ENCODE assay signal across 8 cellular contexts in the genomic region with DNA sequence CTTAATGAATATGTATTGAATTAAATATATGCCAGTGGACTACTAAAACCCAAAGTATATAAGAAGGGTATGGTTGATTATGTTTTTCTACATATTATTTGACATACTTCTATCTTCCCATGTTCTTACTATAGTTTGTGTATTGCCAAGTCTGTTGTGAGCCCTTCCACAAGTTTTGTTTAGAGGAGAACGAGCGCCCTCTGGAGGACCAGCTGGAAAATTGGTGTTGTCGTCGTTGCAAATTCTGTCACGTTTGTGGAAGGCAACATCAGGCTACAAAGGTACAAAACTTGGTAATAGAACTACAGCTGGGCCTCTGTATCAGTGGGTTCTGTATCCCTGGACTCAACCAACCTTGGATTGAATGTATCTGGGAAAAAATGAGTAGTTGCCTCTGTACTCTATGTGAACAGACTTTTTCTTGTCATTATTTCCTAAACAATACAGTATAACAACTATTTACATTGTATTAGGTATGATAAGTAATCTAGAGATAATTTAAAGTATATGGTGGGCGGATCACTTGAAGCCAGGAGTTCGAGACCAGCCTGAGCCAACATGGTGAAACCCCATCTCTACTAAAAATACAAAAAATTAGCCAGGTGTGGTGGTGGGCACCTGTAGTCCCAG. TPM values are rescaled to one million over a fixed set of nuclear protein-coding genes. Genes with fewer than 3 reads are reported as not detected.
DNase-seq lines count a peak whose midpoint lies in the region; ATAC-seq, FAIRE-seq and TF ChIP-seq lines count a peak whose summit lies in the region.
"Had no signal": no experiment of that assay in that cellular context is flagged by ENCODE, and none has a peak within 500 bp of the region (broad histone marks: within the 10 kb centered on the region; RNA-seq: fewer than 3 reads in every experiment).

No MANE protein-coding gene starts in this region.

- H3K79me2 ChIP-seq in K562 (ENCODE audit: control insufficient read depth, insufficient read depth, low read length): no peaks in the 10 kb centered on the region

- no peak for TF ChIP-seq POLR2A in K562 (conservative IDR thresholded peaks at IDR 0.05)

- H4K20me1 ChIP-seq in K562 (replicated peaks; ENCODE audit: control insufficient read depth, insufficient read depth, low read length): no peaks in the 10 kb centered on the region

- DNase-seq in GM13977 (ENCODE audit: low spot score): peak; percentile 82
- peak; percentile 44 for DNase-seq in NCI-H2107 (lab: John Stamatoyannopoulos, UW)
- peak; percentile 52 for DNase-seq in UCSD-AML1 (lab: John Stamatoyannopoulos, UW; ENCODE audit: unreplicated experiment)
- DNase-seq in K562 (ENCODE audit: extremely low read depth in 1 of 4, low spot score in 3 of 4): peak; percentile 62 to 82 (median 66)
- DNase-seq in iPS-NIHi11 (ENCODE audit: low spot score): peak; percentile 75
- DNase-seq in stimulated activated CD4-positive, alpha-beta T cell treated with anti-CD3 and anti-CD28 coated beads, Interleukin-15, amount 100 ng/mL, for 1 hour (ENCODE audit: low read depth in 1 of 2, low spot score in 1 of 2): peak; percentile 57 to 65

- no peak for TF ChIP-seq EP300 in K562 (IDR thresholded peaks at IDR 0.05; ENCODE audit: low read length)

- TF ChIP-seq RAD21 in K562 (CRISPR knock-in tag; conservative IDR thresholded peaks at IDR 0.05 in 1 of 2, IDR thresholded peaks at IDR 0.05 in 1 of 2): peak; percentile 81 to 87

- H3K4me1 ChIP-seq in K562 (replicated peaks in 1 of 2; ENCODE audit: control insufficient read depth in 2 of 2, insufficient read depth in 2 of 2, low read length in 2 of 2): no peaks in the 10 kb centered on the region

- ATAC-seq in K562 (peak; percentile 89), GM19463 (IDR thresholded peaks at IDR 0.05; ENCODE audit: unreplicated experiment) (no peak)

- BruUV-seq in K562 (replicated peaks; lab: Mats Ljungman, UMichigan): no TSS peak

- H3K4me3 ChIP-seq in K562: no peak overlapping the region

- no peaks in the 10 kb centered on the region for H3K9me1 ChIP-seq in K562 (ENCODE audit: control insufficient read depth, insufficient read depth, low read length)

- 20% methylated on average over 7 of the region's 7 CpGs for WGBS in K562 (ENCODE audit: insufficient coverage, low coverage, missing lambda C conversion rate)

- in situ Hi-C loops in GM13977 (cut with MboI; ENCODE audit: low pct_unique_long_range_greater_than_20kb, low sequenced_read_pairs, unreplicated experiment): no loop called here
- in situ Hi-C loops in K562 (cut with MboI): no loop called here

- peaks cover 81% of the 10 kb centered on the region for H3K36me3 ChIP-seq in K562 (ENCODE audit: control insufficient read depth, insufficient read depth, low read length)

- H3K27ac ChIP-seq in K562 (ENCODE audit: extremely low read depth, low read depth, low read length): no peak overlapping the region

- H3K27me3 ChIP-seq in K562 (ENCODE audit: control insufficient read depth in 2 of 2, insufficient read depth in 2 of 2, low read length in 2 of 2): no peaks in the 10 kb centered on the region

- H2AFZ ChIP-seq in K562 (ENCODE audit: low read depth, low read length): no peak overlapping the region

- FAIRE-seq in K562 (lab: Jason Lieb, UNC): peak; percentile 95

- CTCF ChIA-PET in K562 (lab: Yijun Ruan, JAX; ENCODE audit: low intra/inter-chr PET ratio): interaction anchor here (0.7 to 2.4 kb wide), 9 partner anchors 13 to 681 kb away, joined by 3 to 15 read pairs (median 4); no protein-coding TSS in a partner anchor

- intact Hi-C loops in K562 (cut with micrococcal nuclease): loop anchor here (1.0 to 5.0 kb wide), 5 partner anchors 52 to 290 kb away; a partner anchor contains a TSS

- TF ChIP-seq CTCF in GM13977 (IDR thresholded peaks at IDR 0.05; ENCODE audit: extremely low read depth, insufficient read depth, missing control alignments) (peak; percentile 82), K562 (IDR thresholded peaks at IDR 0.05 in 2 of 3, conservative IDR thresholded peaks at IDR 0.05 in 1 of 3; ENCODE audit: insufficient read depth in 2 of 3, low read depth in 1 of 3, low read length in 3 of 3) (peak; percentile 76 to 91 (median 84))

- H3K4me2 ChIP-seq in K562 (ENCODE audit: insufficient read depth, low read length): no peak overlapping the region

- POLR2A ChIA-PET in K562 (lab: Yijun Ruan, JAX): no interaction called here

- H3K9ac ChIP-seq in K562 (ENCODE audit: insufficient read depth in 1 of 2, low read depth in 2 of 2, low read length in 2 of 2): no peak overlapping the region

- H3K9me3 ChIP-seq in K562 (replicated peaks; ENCODE audit: control insufficient read depth, insufficient read depth, low read depth, low read length): no peaks in the 10 kb centered on the region

TF ChIP-seq in K562, 482 proteins besides CTCF, POLR2A, EP300 and RAD21 (continues in another document):
- TF ChIP-seq MYC (IDR thresholded peaks at IDR 0.05; ENCODE audit: low read depth, low read length) (0 out of 2 replicates have a peak, but pooled peaks have one; percentile 23), MYC (CRISPR knock-in tag; IDR thresholded peaks at IDR 0.05; ENCODE audit: borderline replicate concordance, low read depth) (no peak), RCOR1 (IDR thresholded peaks at IDR 0.05; ENCODE audit: borderline replicate concordance in 1 of 2, low read depth in 2 of 2, low read length in 2 of 2) (0 out of 4 replicates have a peak, but pooled peaks of 1 of the 2 experiments have one; percentile 16), ARID2 (IDR thresholded peaks at IDR 0.05) (peak; percentile 29; the same call in 1 of the 2 replicates), ZNF76 (CRISPR knock-in tag; IDR thresholded peaks at IDR 0.05; ENCODE audit: borderline replicate concordance) (no peak), BHLHE40 (IDR thresholded peaks at IDR 0.05; ENCODE audit: low read length) (peak; percentile 53), ATF1 (CRISPR knock-in tag; IDR thresholded peaks at IDR 0.05) (no peak), ATF1 (tag; IDR thresholded peaks at IDR 0.05) (0 out of 2 replicates have a peak, but pooled peaks have one; percentile 10), STAG1 (CRISPR knock-in tag; IDR thresholded peaks at IDR 0.05; ENCODE audit: borderline replicate concordance) (peak; percentile 22; the same call in 1 of the 2 replicates), CC2D1A (IDR thresholded peaks at IDR 0.05) (0 out of 2 replicates have a peak, but pooled peaks have one; percentile 12)

RNA-seq across cellular contexts. Expression of a gene that starts 38.7 kb away (rescaled TPM):
- not detected in 2 replicates for total RNA-seq in K562 (2011; cell fraction: chromatin; rRNA removed; ENCODE audit: low replicate concordance)
- 0.66 and 0.83 TPM in 2 replicates for total RNA-seq in K562 (2011; cell fraction: nucleolus; rRNA removed)
- total RNA-seq in K562 (2011; cell fraction: nucleoplasm; rRNA removed): not detected in 2 replicates
- total RNA-seq in K562 (2014; rRNA removed) (0.78 TPM in 1 of 2 replicates, not detected in the other), K562 (2014; rRNA removed; fragmentation: Illumina TruSeq; extraction: Trizol) (not detected in 2 replicates), K562 (2015; rRNA removed; fragmentation: Illumina TruSeq; extraction: Trizol) (not detected in 2 replicates), K562 (2021) (0.22 and 0.36 TPM in 2 replicates)
- polyA plus RNA-seq in K562 (2011; rRNA removed) (not detected in 2 replicates), K562 (2014; fragmentation: Illumina TruSeq; extraction: Trizol) (not detected in 2 replicates), K562 (2014; fragmentation: Nextera tagmentation; extraction: Ambion mirVana) (not detected), K562 (2014; rRNA removed) (0.23 and 0.59 TPM in 2 replicates)
- polyA plus RNA-seq in K562 (2011; cell fraction: cytosol; rRNA removed): 0.06 TPM in 1 of 2 replicates, not detected in the other
- 0.18 and 0.53 TPM in 2 replicates for polyA plus RNA-seq in K562 (2011; cell fraction: nucleus; rRNA removed)
- 0.14 and 0.15 TPM in 2 replicates for polyA plus RNA-seq in K562 (2012)
- polyA minus RNA-seq in K562 (2011; rRNA and poly(A)+ RNA removed): not detected in 2 replicates
- polyA minus RNA-seq in K562 (2011; cell fraction: cytosol; rRNA and poly(A)+ RNA removed): not detected in 2 replicates
- polyA minus RNA-seq in K562 (2011; cell fraction: nucleus; rRNA and poly(A)+ RNA removed): 0.27 and 0.78 TPM in 2 replicates
- polyA plus RNA-seq: thymus had no signal

RNA-seq across cellular contexts. Expression of a gene that starts 42.4 kb away (rescaled TPM):
- 15.4 and 39.3 TPM in 2 replicates for total RNA-seq in K562 (2011; cell fraction: chromatin; rRNA removed; ENCODE audit: low replicate concordance)
- 19.7 and 20.1 TPM in 2 replicates for total RNA-seq in K562 (2011; cell fraction: nucleolus; rRNA removed)
- 15.8 and 18.2 TPM in 2 replicates for total RNA-seq in K562 (2011; cell fraction: nucleoplasm; rRNA removed)
- 1.5 and 2.1 TPM in 2 replicates for total RNA-seq in K562 (2014; rRNA removed)
- total RNA-seq in K562 (2014; rRNA removed; fragmentation: Illumina TruSeq; extraction: Trizol): 0.77 and 1.2 TPM in 2 replicates
- 1.8 and 2.0 TPM in 2 replicates for total RNA-seq in K562 (2015; rRNA removed; fragmentation: Illumina TruSeq; extraction: Trizol)
- total RNA-seq in K562 (2021): 3.2 TPM in 2 replicates
- polyA plus RNA-seq in K562 (2011; rRNA removed): 2.2 and 7.1 TPM in 2 replicates
- 4.0 and 6.3 TPM in 2 replicates for polyA plus RNA-seq in K562 (2011; cell fraction: cytosol; rRNA removed)
- 35.3 and 59.2 TPM in 2 replicates for polyA plus RNA-seq in K562 (2011; cell fraction: nucleus; rRNA removed)
- polyA plus RNA-seq in K562 (2012): 1.6 and 4.2 TPM in 2 replicates
- 2.7 and 3.4 TPM in 2 replicates for polyA plus RNA-seq in K562 (2014; fragmentation: Illumina TruSeq; extraction: Trizol)
- polyA plus RNA-seq in K562 (2014; fragmentation: Nextera tagmentation; extraction: Ambion mirVana): under 1 TPM; 0.34 to 0.49 TPM
- 3.8 and 4.3 TPM in 2 replicates for polyA plus RNA-seq in K562 (2014; rRNA removed)
- 4.1 and 5.3 TPM in 2 replicates for polyA minus RNA-seq in K562 (2011; rRNA and poly(A)+ RNA removed)
- 2.1 and 6.1 TPM in 2 replicates for polyA minus RNA-seq in K562 (2011; cell fraction: cytosol; rRNA and poly(A)+ RNA removed)
- polyA minus RNA-seq in K562 (2011; cell fraction: nucleus; rRNA and poly(A)+ RNA removed): 11.3 and 17.8 TPM in 2 replicates

RNA-seq across cellular contexts. Expression of a gene that starts 52.3 kb away (rescaled TPM):
- 227 and 437 TPM in 2 replicates for total RNA-seq in K562 (2011; cell fraction: chromatin; rRNA removed; ENCODE audit: low replicate concordance)
- total RNA-seq in K562 (2011; cell fraction: nucleolus; rRNA removed): 184 and 220 TPM in 2 replicates
- total RNA-seq in K562 (2011; cell fraction: nucleoplasm; rRNA removed): 320 and 503 TPM in 2 replicates
- 27.0 and 34.8 TPM in 2 replicates for total RNA-seq in K562 (2014; rRNA removed)
- 37.0 and 44.1 TPM in 2 replicates for total RNA-seq in K562 (2014; rRNA removed; fragmentation: Illumina TruSeq; extraction: Trizol)
- total RNA-seq in K562 (2015; rRNA removed; fragmentation: Illumina TruSeq; extraction: Trizol): 32.9 and 33.7 TPM in 2 replicates
- total RNA-seq in K562 (2021): 58.9 and 59.9 TPM in 2 replicates
- polyA plus RNA-seq in K562 (2011; rRNA removed): 28.3 and 30.4 TPM in 2 replicates
- polyA plus RNA-seq in K562 (2011; cell fraction: cytosol; rRNA removed): 24.5 and 37.4 TPM in 2 replicates
- polyA plus RNA-seq in K562 (2011; cell fraction: nucleus; rRNA removed): 159 and 233 TPM in 2 replicates
- polyA plus RNA-seq in K562 (2012): 26.7 and 27.2 TPM in 2 replicates
- polyA plus RNA-seq in K562 (2014; fragmentation: Illumina TruSeq; extraction: Trizol): 41.6 and 48.9 TPM in 2 replicates
- polyA plus RNA-seq in K562 (2014; fragmentation: Nextera tagmentation; extraction: Ambion mirVana): 10 to 100 TPM in 1 of 2 experiments, 1 to 10 TPM in 1; 9.6 to 10.8 TPM
- 32.6 and 36.9 TPM in 2 replicates for polyA plus RNA-seq in K562 (2014; rRNA removed)
- 95.7 and 118 TPM in 2 replicates for polyA minus RNA-seq in K562 (2011; rRNA and poly(A)+ RNA removed)
- 53.8 and 61.4 TPM in 2 replicates for polyA minus RNA-seq in K562 (2011; cell fraction: cytosol; rRNA and poly(A)+ RNA removed)
- 141 and 184 TPM in 2 replicates for polyA minus RNA-seq in K562 (2011; cell fraction: nucleus; rRNA and poly(A)+ RNA removed)
